2 cellular contexts compared by ENCODE assay signal in the genomic region with DNA sequence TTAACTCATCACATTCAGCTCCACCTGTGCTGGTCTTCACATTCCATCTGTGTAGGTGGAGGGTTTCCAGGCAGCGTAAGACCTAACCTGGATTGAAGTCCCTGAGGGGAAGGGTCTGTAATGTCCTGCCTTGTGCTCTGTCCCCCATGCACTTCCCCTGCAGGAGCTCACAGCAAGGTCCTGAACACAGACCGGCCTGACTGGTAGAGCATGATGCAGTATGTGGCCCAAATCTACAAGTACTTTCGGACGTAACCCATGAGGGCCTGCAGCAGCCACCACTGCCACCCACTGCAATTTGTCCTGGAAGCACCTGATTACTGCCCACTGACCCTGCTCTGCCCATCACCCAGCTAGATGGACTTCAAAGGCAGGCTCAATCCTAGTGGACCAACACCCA.
TF ChIP-seq lines count a peak whose summit lies in the region.

No MANE protein-coding gene starts in this region.

TF ChIP-seq in GM23338, 12 proteins besides CTCF, POLR2A, EP300 and RAD21 (continued from another document):
- TF ChIP-seq, protein P1, sequence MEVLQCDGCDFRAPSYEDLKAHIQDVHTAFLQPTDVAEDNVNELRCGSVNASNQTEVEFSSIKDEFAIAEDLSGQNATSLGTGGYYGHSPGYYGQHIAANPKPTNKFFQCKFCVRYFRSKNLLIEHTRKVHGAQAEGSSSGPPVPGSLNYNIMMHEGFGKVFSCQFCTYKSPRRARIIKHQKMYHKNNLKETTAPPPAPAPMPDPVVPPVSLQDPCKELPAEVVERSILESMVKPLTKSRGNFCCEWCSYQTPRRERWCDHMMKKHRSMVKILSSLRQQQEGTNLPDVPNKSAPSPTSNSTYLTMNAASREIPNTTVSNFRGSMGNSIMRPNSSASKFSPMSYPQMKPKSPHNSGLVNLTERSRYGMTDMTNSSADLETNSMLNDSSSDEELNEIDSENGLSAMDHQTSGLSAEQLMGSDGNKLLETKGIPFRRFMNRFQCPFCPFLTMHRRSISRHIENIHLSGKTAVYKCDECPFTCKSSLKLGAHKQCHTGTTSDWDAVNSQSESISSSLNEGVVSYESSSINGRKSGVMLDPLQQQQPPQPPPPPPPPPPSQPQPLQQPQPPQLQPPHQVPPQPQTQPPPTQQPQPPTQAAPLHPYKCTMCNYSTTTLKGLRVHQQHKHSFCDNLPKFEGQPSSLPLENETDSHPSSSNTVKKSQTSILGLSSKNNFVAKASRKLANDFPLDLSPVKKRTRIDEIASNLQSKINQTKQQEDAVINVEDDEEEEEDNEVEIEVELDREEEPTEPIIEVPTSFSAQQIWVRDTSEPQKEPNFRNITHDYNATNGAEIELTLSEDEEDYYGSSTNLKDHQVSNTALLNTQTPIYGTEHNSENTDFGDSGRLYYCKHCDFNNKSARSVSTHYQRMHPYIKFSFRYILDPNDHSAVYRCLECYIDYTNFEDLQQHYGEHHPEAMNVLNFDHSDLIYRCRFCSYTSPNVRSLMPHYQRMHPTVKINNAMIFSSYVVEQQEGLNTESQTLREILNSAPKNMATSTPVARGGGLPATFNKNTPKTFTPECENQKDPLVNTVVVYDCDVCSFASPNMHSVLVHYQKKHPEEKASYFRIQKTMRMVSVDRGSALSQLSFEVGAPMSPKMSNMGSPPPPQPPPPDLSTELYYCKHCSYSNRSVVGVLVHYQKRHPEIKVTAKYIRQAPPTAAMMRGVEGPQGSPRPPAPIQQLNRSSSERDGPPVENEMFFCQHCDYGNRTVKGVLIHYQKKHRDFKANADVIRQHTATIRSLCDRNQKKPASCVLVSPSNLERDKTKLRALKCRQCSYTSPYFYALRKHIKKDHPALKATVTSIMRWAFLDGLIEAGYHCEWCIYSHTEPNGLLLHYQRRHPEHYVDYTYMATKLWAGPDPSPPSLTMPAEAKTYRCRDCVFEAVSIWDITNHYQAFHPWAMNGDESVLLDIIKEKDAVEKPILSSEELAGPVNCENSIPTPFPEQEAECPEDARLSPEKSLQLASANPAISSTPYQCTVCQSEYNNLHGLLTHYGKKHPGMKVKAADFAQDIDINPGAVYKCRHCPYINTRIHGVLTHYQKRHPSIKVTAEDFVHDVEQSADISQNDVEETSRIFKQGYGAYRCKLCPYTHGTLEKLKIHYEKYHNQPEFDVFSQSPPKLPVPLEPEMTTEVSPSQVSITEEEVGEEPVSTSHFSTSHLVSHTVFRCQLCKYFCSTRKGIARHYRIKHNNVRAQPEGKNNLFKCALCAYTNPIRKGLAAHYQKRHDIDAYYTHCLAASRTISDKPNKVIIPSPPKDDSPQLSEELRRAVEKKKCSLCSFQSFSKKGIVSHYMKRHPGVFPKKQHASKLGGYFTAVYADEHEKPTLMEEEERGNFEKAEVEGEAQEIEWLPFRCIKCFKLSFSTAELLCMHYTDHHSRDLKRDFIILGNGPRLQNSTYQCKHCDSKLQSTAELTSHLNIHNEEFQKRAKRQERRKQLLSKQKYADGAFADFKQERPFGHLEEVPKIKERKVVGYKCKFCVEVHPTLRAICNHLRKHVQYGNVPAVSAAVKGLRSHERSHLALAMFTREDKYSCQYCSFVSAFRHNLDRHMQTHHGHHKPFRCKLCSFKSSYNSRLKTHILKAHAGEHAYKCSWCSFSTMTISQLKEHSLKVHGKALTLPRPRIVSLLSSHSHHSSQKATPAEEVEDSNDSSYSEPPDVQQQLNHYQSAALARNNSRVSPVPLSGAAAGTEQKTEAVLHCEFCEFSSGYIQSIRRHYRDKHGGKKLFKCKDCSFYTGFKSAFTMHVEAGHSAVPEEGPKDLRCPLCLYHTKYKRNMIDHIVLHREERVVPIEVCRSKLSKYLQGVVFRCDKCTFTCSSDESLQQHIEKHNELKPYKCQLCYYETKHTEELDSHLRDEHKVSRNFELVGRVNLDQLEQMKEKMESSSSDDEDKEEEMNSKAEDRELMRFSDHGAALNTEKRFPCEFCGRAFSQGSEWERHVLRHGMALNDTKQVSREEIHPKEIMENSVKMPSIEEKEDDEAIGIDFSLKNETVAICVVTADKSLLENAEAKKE (CRISPR knock-in tag; IDR thresholded peaks at IDR 0.05): no peak
- TF ChIP-seq ZNF331 (CRISPR knock-in tag; IDR thresholded peaks at IDR 0.05; ENCODE audit: low read depth): no peak
- no peak for TF ChIP-seq EZH2phosphoT487 (IDR thresholded peaks at IDR 0.05; ENCODE audit: unreplicated experiment)
- no peak for TF ChIP-seq JUNB (IDR thresholded peaks at IDR 0.05; ENCODE audit: unreplicated experiment)
- TF ChIP-seq, protein P2, sequence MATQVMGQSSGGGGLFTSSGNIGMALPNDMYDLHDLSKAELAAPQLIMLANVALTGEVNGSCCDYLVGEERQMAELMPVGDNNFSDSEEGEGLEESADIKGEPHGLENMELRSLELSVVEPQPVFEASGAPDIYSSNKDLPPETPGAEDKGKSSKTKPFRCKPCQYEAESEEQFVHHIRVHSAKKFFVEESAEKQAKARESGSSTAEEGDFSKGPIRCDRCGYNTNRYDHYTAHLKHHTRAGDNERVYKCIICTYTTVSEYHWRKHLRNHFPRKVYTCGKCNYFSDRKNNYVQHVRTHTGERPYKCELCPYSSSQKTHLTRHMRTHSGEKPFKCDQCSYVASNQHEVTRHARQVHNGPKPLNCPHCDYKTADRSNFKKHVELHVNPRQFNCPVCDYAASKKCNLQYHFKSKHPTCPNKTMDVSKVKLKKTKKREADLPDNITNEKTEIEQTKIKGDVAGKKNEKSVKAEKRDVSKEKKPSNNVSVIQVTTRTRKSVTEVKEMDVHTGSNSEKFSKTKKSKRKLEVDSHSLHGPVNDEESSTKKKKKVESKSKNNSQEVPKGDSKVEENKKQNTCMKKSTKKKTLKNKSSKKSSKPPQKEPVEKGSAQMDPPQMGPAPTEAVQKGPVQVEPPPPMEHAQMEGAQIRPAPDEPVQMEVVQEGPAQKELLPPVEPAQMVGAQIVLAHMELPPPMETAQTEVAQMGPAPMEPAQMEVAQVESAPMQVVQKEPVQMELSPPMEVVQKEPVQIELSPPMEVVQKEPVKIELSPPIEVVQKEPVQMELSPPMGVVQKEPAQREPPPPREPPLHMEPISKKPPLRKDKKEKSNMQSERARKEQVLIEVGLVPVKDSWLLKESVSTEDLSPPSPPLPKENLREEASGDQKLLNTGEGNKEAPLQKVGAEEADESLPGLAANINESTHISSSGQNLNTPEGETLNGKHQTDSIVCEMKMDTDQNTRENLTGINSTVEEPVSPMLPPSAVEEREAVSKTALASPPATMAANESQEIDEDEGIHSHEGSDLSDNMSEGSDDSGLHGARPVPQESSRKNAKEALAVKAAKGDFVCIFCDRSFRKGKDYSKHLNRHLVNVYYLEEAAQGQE (IDR thresholded peaks at IDR 0.05; ENCODE audit: unreplicated experiment): no peak
- TF ChIP-seq CREB1 (CRISPR knock-in tag; IDR thresholded peaks at IDR 0.05; ENCODE audit: low read depth): no peak
- TF ChIP-seq ZNF114 (CRISPR knock-in tag; IDR thresholded peaks at IDR 0.05): no peak
- TF ChIP-seq NANOG (IDR thresholded peaks at IDR 0.05; ENCODE audit: borderline replicate concordance): no peak

TF ChIP-seq in WTC11, 78 proteins besides CTCF, POLR2A, EP300 and RAD21 (continued from another document):
- TF ChIP-seq, protein P3, sequence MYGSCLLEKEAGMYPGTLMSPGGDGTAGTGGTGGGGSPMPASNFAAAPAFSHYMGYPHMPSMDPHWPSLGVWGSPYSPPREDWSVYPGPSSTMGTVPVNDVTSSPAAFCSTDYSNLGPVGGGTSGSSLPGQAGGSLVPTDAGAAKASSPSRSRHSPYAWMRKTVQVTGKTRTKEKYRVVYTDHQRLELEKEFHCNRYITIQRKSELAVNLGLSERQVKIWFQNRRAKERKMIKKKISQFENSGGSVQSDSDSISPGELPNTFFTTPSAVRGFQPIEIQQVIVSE (CRISPR knock-in tag; IDR thresholded peaks at IDR 0.05; ENCODE audit: borderline replicate concordance): no peak
